8 cellular contexts compared by ENCODE assay signal in the genomic region with DNA sequence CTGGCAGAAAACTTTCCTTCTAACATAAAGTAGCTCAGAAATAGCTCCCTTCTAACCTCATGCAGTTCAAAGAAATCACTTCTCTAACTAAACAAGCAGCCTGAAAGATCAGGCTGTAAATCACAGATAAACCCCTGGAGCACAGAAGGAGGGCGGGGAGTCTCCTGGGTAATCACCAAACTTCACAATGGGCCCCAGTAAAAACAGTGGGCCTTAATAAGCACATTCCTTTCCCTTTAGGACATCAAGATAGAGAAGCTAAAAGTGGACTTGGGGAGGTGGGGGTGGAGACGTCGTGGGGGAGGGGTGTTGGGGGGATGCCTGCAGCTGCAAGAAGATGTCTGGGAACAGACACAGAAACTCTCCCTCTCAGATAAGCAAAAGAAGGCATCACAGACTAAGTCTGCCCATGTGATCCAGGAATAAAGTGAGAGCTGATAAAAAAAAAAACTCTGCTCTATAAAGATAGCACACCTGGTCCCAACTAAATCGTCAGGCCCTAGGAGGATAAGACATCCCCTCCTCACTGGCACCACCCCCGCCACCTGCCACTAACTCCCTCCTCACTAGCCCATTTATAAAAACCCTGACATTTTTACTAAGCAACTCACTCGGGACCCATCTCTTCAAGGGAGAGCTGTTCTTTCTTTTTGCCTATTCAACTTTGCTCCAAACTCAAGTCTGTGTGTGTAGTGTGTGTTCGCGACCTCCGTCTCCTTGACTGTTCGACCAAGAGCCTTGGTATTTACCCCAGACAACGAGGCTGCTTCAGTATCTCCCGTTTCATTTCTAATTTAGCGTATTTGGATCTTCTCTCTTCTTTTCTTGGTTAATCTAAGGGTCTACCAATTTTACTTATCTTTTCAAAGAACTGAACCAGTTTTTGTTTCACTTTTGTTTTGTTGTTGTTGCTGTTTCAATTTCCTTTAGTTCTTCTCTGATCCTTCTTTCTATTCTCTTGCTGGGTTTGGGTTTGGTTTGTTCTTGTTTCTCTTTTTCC. TPM values are rescaled to one million over a fixed set of nuclear protein-coding genes. Genes with fewer than 3 reads are reported as not detected.
DNase-seq lines count a peak whose midpoint lies in the region; ATAC-seq and TF ChIP-seq lines count a peak whose summit lies in the region.

No MANE protein-coding gene starts in this region.

- H2AFZ ChIP-seq in DND-41 (ENCODE audit: low read depth, low read length) = peak overlapping the region; percentile 87

- TF ChIP-seq CTCF in DND-41 (IDR thresholded peaks at IDR 0.05; ENCODE audit: borderline replicate concordance, extremely low read depth, low read length, poor library complexity, severe bottlenecking) (no peak), HFFc6 (IDR thresholded peaks at IDR 0.05) (no peak), WERI-Rb-1 (IDR thresholded peaks at IDR 0.05; ENCODE audit: low read depth, low read length) (no peak), fibroblast of pulmonary artery (IDR thresholded peaks at IDR 0.05; ENCODE audit: low read length, missing control alignments) (no peak), neutrophil (IDR thresholded peaks at IDR 0.05) (no peak)

- H3K9me3 ChIP-seq in DND-41 (ENCODE audit: insufficient read depth, low read length, severe bottlenecking) (no peaks in the 10 kb centered on the region), WERI-Rb-1 (ENCODE audit: severe bottlenecking) (no peaks in the 10 kb centered on the region), neutrophil (no peaks in the 10 kb centered on the region)

- no peak overlapping the region for H3K27ac Mint-ChIP-seq in HFFc6

- ATAC-seq in DND-41 (ENCODE audit: insufficient read depth, low read depth) (peak; percentile 60), HG03442 (IDR thresholded peaks at IDR 0.05; ENCODE audit: unreplicated experiment) (no peak), HG03139 (IDR thresholded peaks at IDR 0.05; ENCODE audit: unreplicated experiment) (no peak)

- peaks cover 8% of the 10 kb centered on the region for H3K4me1 Mint-ChIP-seq in HFFc6 (ENCODE audit: low read depth)

- H3K9me3 Mint-ChIP-seq in HFFc6 = no peaks in the 10 kb centered on the region

- H4K20me1 ChIP-seq in DND-41 (ENCODE audit: insufficient read depth, low read length) = no peaks in the 10 kb centered on the region

- peak overlapping the region; percentile 65 for H3K4me2 ChIP-seq in DND-41 (ENCODE audit: insufficient read depth, low read length)

- H3K36me3 ChIP-seq in DND-41 (ENCODE audit: insufficient read depth, low read length) = no peaks in the 10 kb centered on the region
- H3K36me3 ChIP-seq in WERI-Rb-1 = no peaks in the 10 kb centered on the region
- no peaks in the 10 kb centered on the region for H3K36me3 ChIP-seq in neutrophil

- peak overlapping the region; percentile 47 to 65; a peak in 3 of 4 replicates for H3K4me3 ChIP-seq in DND-41 (ENCODE audit: low read depth in 1 of 2, low read length in 2 of 2)
- peak overlapping the region; percentile 10; the same call in 1 of the 2 replicates for H3K4me3 ChIP-seq in WERI-Rb-1 (ENCODE audit: low read depth, low read length)
- peak overlapping the region; percentile 59 for H3K4me3 ChIP-seq in fibroblast of pulmonary artery (replicated peaks; ENCODE audit: low read depth, low read length)
- H3K4me3 ChIP-seq in neutrophil (ENCODE audit: low read depth in 1 of 2, low read length in 1 of 2) = peak overlapping the region; percentile 41 to 57

- H3K9ac ChIP-seq in DND-41 (ENCODE audit: low read depth, low read length) = peak overlapping the region; percentile 59

- H3K36me3 Mint-ChIP-seq in HFFc6 (ENCODE audit: low read depth) = peaks cover 11% of the 10 kb centered on the region

- H3K27me3 ChIP-seq in DND-41 (ENCODE audit: insufficient read depth, low read length, poor library complexity) (no peaks in the 10 kb centered on the region), WERI-Rb-1 (ENCODE audit: insufficient read depth, low read depth, severe bottlenecking) (no peaks in the 10 kb centered on the region), neutrophil (no peaks in the 10 kb centered on the region)

- H3K4me1 ChIP-seq in DND-41 (ENCODE audit: insufficient read depth, low read length) = peaks cover 50% of the 10 kb centered on the region
- peaks cover 0 to 3% of the 10 kb centered on the region in 2 experiments for H3K4me1 ChIP-seq in neutrophil (ENCODE audit: control insufficient read depth in 1 of 2, insufficient read depth in 1 of 2, low read depth in 1 of 2, low read length in 1 of 2)

- peak; percentile 51 for DNase-seq in DND-41
- peak; percentile 64 for DNase-seq in HFFc6
- DNase-seq in WERI-Rb-1 = peak; percentile 46
- peak; percentile 78 for DNase-seq in fibroblast of pulmonary artery (ENCODE audit: low read depth)
- DNase-seq in NCI-H2029 (lab: John Stamatoyannopoulos, UW) = no peak

- no peaks in the 10 kb centered on the region for H3K27me3 Mint-ChIP-seq in HFFc6 (ENCODE audit: insufficient read depth)

- no peak overlapping the region for H3K4me3 Mint-ChIP-seq in HFFc6

- H3K79me2 ChIP-seq in DND-41 (ENCODE audit: insufficient read depth, low read length) = no peaks in the 10 kb centered on the region; the same call in 1 of the 2 replicates

- H3K27ac ChIP-seq in DND-41 (ENCODE audit: low read length) (peak overlapping the region; percentile 94), WERI-Rb-1 (peak overlapping the region; percentile 64), neutrophil (peak overlapping the region; percentile 44)

RNA-seq across cellular contexts. Expression of a gene that starts 31.7 kb away (rescaled TPM):
- 10 to 100 TPM; 23.8 to 29.6 (median 25.8) TPM for total RNA-seq in HFFc6 (2021; fragmentation: NEBNext Ultra II Directional; extraction: Animal tissue kit (Norgen Biotek cat#: 25700))

Comparison
In these comparisons a context has a peak if more than half of its experiments do, and no peak if none do; other contexts are left out.
1. H3K27ac ChIP-seq: peak in every context shown above with its lines; median percentile 94 in DND-41; 64 in WERI-Rb-1; 44 in neutrophil.